ENCODE assay signal across 1 cellular context in the genomic region with DNA sequence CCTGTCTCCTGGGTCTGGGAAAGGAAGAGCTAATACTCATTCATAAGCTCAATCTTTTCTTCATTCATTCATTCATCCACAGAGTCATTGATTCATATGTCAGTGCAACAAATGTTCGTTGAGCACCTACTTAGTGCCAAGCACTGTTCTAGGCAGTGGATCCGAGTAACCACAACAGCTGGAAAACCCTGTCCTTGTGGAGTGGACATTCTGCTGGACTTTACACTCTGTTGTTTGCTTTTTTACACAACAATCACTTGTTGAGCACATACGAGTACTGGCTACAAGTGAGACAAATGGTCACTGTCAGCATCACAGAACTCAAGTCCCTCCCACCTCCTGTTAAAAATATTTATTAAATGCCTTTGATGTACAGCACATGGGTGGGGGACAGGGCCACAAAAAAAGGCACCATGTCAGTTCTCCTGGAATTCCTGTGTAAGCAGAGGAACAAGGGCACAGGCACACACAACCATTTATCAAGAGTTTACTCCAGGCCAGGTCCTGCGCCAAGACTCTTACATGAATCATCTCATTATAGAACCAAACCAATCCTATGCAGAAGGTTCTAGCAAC.
TF ChIP-seq lines count a peak whose summit lies in the region.

No MANE protein-coding gene starts in this region.

TF ChIP-seq in HepG2, 621 proteins besides CTCF, POLR2A, EP300 and RAD21 (continued from another document and continues in another):
- TF ChIP-seq YY1 (IDR thresholded peaks at IDR 0.05; ENCODE audit: insufficient read depth, insufficient replicate concordance, low read depth, low read length) (no peak), SRY (CRISPR knock-in tag; IDR thresholded peaks at IDR 0.05) (no peak; the same call in 1 of the 2 replicates), ZNF556 (CRISPR knock-in tag; IDR thresholded peaks at IDR 0.05; ENCODE audit: borderline replicate concordance) (peak; percentile 91; the same call in 1 of the 2 replicates), ELF4 (CRISPR knock-in tag; IDR thresholded peaks at IDR 0.05; ENCODE audit: borderline replicate concordance) (0 out of 2 replicates have a peak, but pooled peaks have one; percentile 34), ZNF484 (CRISPR knock-in tag; IDR thresholded peaks at IDR 0.05; ENCODE audit: borderline replicate concordance, low read depth) (no peak), IRF1 (CRISPR knock-in tag; IDR thresholded peaks at IDR 0.05; ENCODE audit: low read depth) (peak; percentile 83; the same call in 1 of the 2 replicates), ZNF773 (CRISPR knock-in tag; IDR thresholded peaks at IDR 0.05; ENCODE audit: borderline replicate concordance) (no peak), ZNF782 (CRISPR knock-in tag; IDR thresholded peaks at IDR 0.05; ENCODE audit: borderline replicate concordance) (peak; percentile 67; the same call in 1 of the 2 replicates), YEATS2 (CRISPR knock-in tag; IDR thresholded peaks at IDR 0.05; ENCODE audit: borderline replicate concordance) (peak; percentile 80; the same call in 1 of the 2 replicates), NFIC (IDR thresholded peaks at IDR 0.05; ENCODE audit: low read length) (peak; percentile 96; the same call in 1 of the 2 replicates), NR0B2 (CRISPR knock-in tag; IDR thresholded peaks at IDR 0.05) (no peak), ZNF562 (CRISPR knock-in tag; IDR thresholded peaks at IDR 0.05; ENCODE audit: borderline replicate concordance) (no peak), ZNF557 (CRISPR knock-in tag; IDR thresholded peaks at IDR 0.05) (peak; percentile 34; the same call in 1 of the 2 replicates), NBN (conservative IDR thresholded peaks at IDR 0.05) (no peak), SYNCRIP (IDR thresholded peaks at IDR 0.05; ENCODE audit: insufficient read depth, low read depth, low read length) (no peak), ZUFSP (CRISPR knock-in tag; IDR thresholded peaks at IDR 0.05; ENCODE audit: borderline replicate concordance) (no peak), DNMT1 (CRISPR knock-in tag; IDR thresholded peaks at IDR 0.05) (peak; percentile 61; the same call in 1 of the 2 replicates), REL (CRISPR knock-in tag; conservative IDR thresholded peaks at IDR 0.05) (no peak), ZNF431 (CRISPR knock-in tag; IDR thresholded peaks at IDR 0.05; ENCODE audit: borderline replicate concordance, low read depth) (0 out of 2 replicates have a peak, but pooled peaks have one; percentile 62), ZNF256 (CRISPR knock-in tag; conservative IDR thresholded peaks at IDR 0.05) (0 out of 2 replicates have a peak, but pooled peaks have one; percentile 11), ZFP36 (IDR thresholded peaks at IDR 0.05; ENCODE audit: borderline replicate concordance, low read depth, low read length, partially characterized antibody) (peak; percentile 40), CCAR2 (optimal IDR thresholded peaks at IDR 0.05; ENCODE audit: low read depth, low read length) (peak; percentile 60), RFX5 (IDR thresholded peaks at IDR 0.05; ENCODE audit: low read depth, low read length) (peak; percentile 71; the same call in 1 of the 2 replicates), KLF15 (CRISPR knock-in tag; IDR thresholded peaks at IDR 0.05; ENCODE audit: borderline replicate concordance) (no peak), TSC22D2 (CRISPR knock-in tag; IDR thresholded peaks at IDR 0.05; ENCODE audit: borderline replicate concordance) (peak; percentile 84; the same call in 1 of the 2 replicates), RAD51 (IDR thresholded peaks at IDR 0.05; ENCODE audit: borderline replicate concordance) (0 out of 2 replicates have a peak, but pooled peaks have one; percentile 14), ZNF577 (CRISPR knock-in tag; IDR thresholded peaks at IDR 0.05; ENCODE audit: borderline replicate concordance, low read depth) (no peak), ATF7 (IDR thresholded peaks at IDR 0.05) (peak; percentile 61), ATF7 (CRISPR knock-in tag; IDR thresholded peaks at IDR 0.05) (peak; percentile 92), PREB (CRISPR knock-in tag; IDR thresholded peaks at IDR 0.05) (no peak), SPEN (CRISPR knock-in tag; IDR thresholded peaks at IDR 0.05; ENCODE audit: low read depth) (peak; percentile 72), SP2 (CRISPR knock-in tag; IDR thresholded peaks at IDR 0.05) (peak; percentile 67), ZNF781 (CRISPR knock-in tag; IDR thresholded peaks at IDR 0.05; ENCODE audit: borderline replicate concordance, not compliant biosample characterization) (peak; percentile 64), ZNF343 (CRISPR knock-in tag; IDR thresholded peaks at IDR 0.05) (peak; percentile 94; the same call in 1 of the 2 replicates), ZNF337 (CRISPR knock-in tag; IDR thresholded peaks at IDR 0.05; ENCODE audit: borderline replicate concordance, low read depth) (peak; percentile 98), LRRFIP1 (CRISPR knock-in tag; conservative IDR thresholded peaks at IDR 0.05) (peak; percentile 60; the same call in 1 of the 2 replicates), ZNF605 (CRISPR knock-in tag; IDR thresholded peaks at IDR 0.05) (peak; percentile 91), PCBP1 (IDR thresholded peaks at IDR 0.05; ENCODE audit: borderline replicate concordance, low read depth, low read length) (no peak), FOXA1 (IDR thresholded peaks at IDR 0.05) (peak; percentile 97), FOXA1 (CRISPR knock-in tag; IDR thresholded peaks at IDR 0.05) (peak; percentile 100), TBL1XR1 (IDR thresholded peaks at IDR 0.05; ENCODE audit: borderline replicate concordance, low read length, partially characterized antibody) (peak; percentile 87), TAF15 (IDR thresholded peaks at IDR 0.05; ENCODE audit: low read depth, low read length, poor library complexity, severe bottlenecking) (no peak), ARHGAP35 (CRISPR knock-in tag; IDR thresholded peaks at IDR 0.05; ENCODE audit: borderline replicate concordance) (peak; percentile 54; the same call in 1 of the 2 replicates), DRAP1 (CRISPR knock-in tag; IDR thresholded peaks at IDR 0.05) (peak; percentile 84), RFXANK (CRISPR knock-in tag; IDR thresholded peaks at IDR 0.05) (peak; percentile 93; the same call in 1 of the 2 replicates), NFYB (CRISPR knock-in tag; IDR thresholded peaks at IDR 0.05) (no peak), ZNF737 (CRISPR knock-in tag; IDR thresholded peaks at IDR 0.05; ENCODE audit: borderline replicate concordance) (no peak), ZNF292 (CRISPR knock-in tag; IDR thresholded peaks at IDR 0.05; ENCODE audit: borderline replicate concordance, low read depth) (peak; percentile 98; the same call in 1 of the 2 replicates), ZBTB33 (CRISPR knock-in tag; IDR thresholded peaks at IDR 0.05) (peak; percentile 90), ZBTB20 (CRISPR knock-in tag; IDR thresholded peaks at IDR 0.05; ENCODE audit: borderline replicate concordance, low read depth) (peak; percentile 99), ZNF761 (CRISPR knock-in tag; conservative IDR thresholded peaks at IDR 0.05) (peak; percentile 90), ZNF572 (CRISPR knock-in tag; IDR thresholded peaks at IDR 0.05) (no peak), MIER3 (CRISPR knock-in tag; IDR thresholded peaks at IDR 0.05; ENCODE audit: borderline replicate concordance) (peak; percentile 99)
- TF ChIP-seq, protein P1, sequence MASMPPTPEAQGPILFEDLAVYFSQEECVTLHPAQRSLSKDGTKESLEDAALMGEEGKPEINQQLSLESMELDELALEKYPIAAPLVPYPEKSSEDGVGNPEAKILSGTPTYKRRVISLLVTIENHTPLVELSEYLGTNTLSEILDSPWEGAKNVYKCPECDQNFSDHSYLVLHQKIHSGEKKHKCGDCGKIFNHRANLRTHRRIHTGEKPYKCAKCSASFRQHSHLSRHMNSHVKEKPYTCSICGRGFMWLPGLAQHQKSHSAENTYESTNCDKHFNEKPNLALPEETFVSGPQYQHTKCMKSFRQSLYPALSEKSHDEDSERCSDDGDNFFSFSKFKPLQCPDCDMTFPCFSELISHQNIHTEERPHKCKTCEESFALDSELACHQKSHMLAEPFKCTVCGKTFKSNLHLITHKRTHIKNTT (CRISPR knock-in tag; IDR thresholded peaks at IDR 0.05) = no peak
- TF ChIP-seq, protein P2, sequence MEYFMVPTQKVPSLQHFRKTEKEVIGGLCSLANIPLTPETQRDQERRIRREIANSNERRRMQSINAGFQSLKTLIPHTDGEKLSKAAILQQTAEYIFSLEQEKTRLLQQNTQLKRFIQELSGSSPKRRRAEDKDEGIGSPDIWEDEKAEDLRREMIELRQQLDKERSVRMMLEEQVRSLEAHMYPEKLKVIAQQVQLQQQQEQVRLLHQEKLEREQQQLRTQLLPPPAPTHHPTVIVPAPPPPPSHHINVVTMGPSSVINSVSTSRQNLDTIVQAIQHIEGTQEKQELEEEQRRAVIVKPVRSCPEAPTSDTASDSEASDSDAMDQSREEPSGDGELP (IDR thresholded peaks at IDR 0.05; ENCODE audit: borderline replicate concordance, low read depth) = peak; percentile 99
- TF ChIP-seq, protein P3, sequence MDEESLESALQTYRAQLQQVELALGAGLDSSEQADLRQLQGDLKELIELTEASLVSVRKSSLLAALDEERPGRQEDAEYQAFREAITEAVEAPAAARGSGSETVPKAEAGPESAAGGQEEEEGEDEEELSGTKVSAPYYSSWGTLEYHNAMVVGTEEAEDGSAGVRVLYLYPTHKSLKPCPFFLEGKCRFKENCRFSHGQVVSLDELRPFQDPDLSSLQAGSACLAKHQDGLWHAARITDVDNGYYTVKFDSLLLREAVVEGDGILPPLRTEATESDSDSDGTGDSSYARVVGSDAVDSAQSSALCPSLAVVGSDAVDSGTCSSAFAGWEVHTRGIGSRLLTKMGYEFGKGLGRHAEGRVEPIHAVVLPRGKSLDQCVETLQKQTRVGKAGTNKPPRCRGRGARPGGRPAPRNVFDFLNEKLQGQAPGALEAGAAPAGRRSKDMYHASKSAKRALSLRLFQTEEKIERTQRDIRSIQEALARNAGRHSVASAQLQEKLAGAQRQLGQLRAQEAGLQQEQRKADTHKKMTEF (CRISPR knock-in tag; IDR thresholded peaks at IDR 0.05) = peak; percentile 100
